Comparison of ENCODE assay signal across 8 cellular contexts in genomic region chr19:47226426-47227346, GRCh38. TPM values are rescaled to one million over a fixed set of nuclear protein-coding genes. Genes with fewer than 3 reads are reported as not detected.
DNase-seq lines count a peak whose midpoint lies in the region; ATAC-seq, FAIRE-seq and TF ChIP-seq lines count a peak whose summit lies in the region.

No MANE protein-coding gene starts in this region.

- H3K9me3 ChIP-seq in astrocyte (ENCODE audit: insufficient read depth, low read depth, low read length) (no peaks in the 10 kb centered on the region), hepatocyte (ENCODE audit: low read depth) (no peaks in the 10 kb centered on the region)

- peak overlapping the region; percentile 94 for H3K27ac Mint-ChIP-seq in astrocyte (ENCODE audit: unreplicated experiment)

- no peaks in the 10 kb centered on the region for H3K9me2 ChIP-seq in hepatocyte (replicated peaks; ENCODE audit: insufficient read depth)

- ATAC-seq in GM18907 (IDR thresholded peaks at IDR 0.05; ENCODE audit: unreplicated experiment) (peak; percentile 31), HG03354 (IDR thresholded peaks at IDR 0.05; ENCODE audit: poor library complexity, severe bottlenecking, unreplicated experiment) (peak; percentile 29)

- H3K27me3 ChIP-seq in astrocyte (ENCODE audit: insufficient read depth, low read length) (no peaks in the 10 kb centered on the region), hepatocyte (no peaks in the 10 kb centered on the region)

- peaks cover 51% of the 10 kb centered on the region for H3K79me2 ChIP-seq in astrocyte (ENCODE audit: insufficient read depth, low read length)
- H3K79me2 ChIP-seq in hepatocyte = peaks cover 41% of the 10 kb centered on the region

- WGBS in hepatocyte (ENCODE audit: low lambda C conversion rate, missing lambda C conversion rate) = 19% methylated on average over 24 of the region's 56 CpGs

- H3K4me3 ChIP-seq in astrocyte (ENCODE audit: insufficient read depth, low read depth, low read length) (peak overlapping the region; percentile 45), hepatocyte (peak overlapping the region; percentile 23)

- peak overlapping the region; percentile 91 for H3K27ac ChIP-seq in astrocyte (ENCODE audit: low read depth, low read length)
- H3K27ac ChIP-seq in hepatocyte = peak overlapping the region; percentile 99

- H3K9me3 Mint-ChIP-seq in astrocyte (ENCODE audit: unreplicated experiment) = no peaks in the 10 kb centered on the region

- H2AFZ ChIP-seq in astrocyte (ENCODE audit: low read depth, low read length) (no peak overlapping the region), hepatocyte (no peak overlapping the region)

- FAIRE-seq in astrocyte (lab: Jason Lieb, UNC) = no peak

- peaks cover 9% of the 10 kb centered on the region for H3K4me1 Mint-ChIP-seq in astrocyte (ENCODE audit: low read depth, unreplicated experiment)

- H3K4me3 Mint-ChIP-seq in astrocyte (ENCODE audit: unreplicated experiment) = peak overlapping the region; percentile 83

- H3K4me2 ChIP-seq in astrocyte (ENCODE audit: low read length) (peak overlapping the region; percentile 100), hepatocyte (peak overlapping the region; percentile 98)

- peak overlapping the region; percentile 95 for H3K9ac ChIP-seq in astrocyte (ENCODE audit: low read length)

- no peaks in the 10 kb centered on the region for H3K36me3 ChIP-seq in astrocyte (ENCODE audit: insufficient read depth, low read length)
- no peaks in the 10 kb centered on the region for H3K36me3 ChIP-seq in hepatocyte (replicated peaks; ENCODE audit: insufficient read depth, low read depth)

- H3K36me3 Mint-ChIP-seq in astrocyte (ENCODE audit: low read depth, unreplicated experiment) = peaks cover 4% of the 10 kb centered on the region

- H4K20me1 ChIP-seq in astrocyte (ENCODE audit: insufficient read depth, low read length) (peaks cover 34% of the 10 kb centered on the region), hepatocyte (ENCODE audit: insufficient read depth, poor library complexity, severe bottlenecking) (peaks cover 2% of the 10 kb centered on the region)

- TF ChIP-seq CTCF in astrocyte (IDR thresholded peaks at IDR 0.05; ENCODE audit: insufficient read depth, low read depth, low read length) = no peak
- no peak for TF ChIP-seq CTCF in hepatocyte (IDR thresholded peaks at IDR 0.05; ENCODE audit: poor library complexity)

- H3K4me1 ChIP-seq in astrocyte (ENCODE audit: insufficient read depth, low read length) = peaks cover 45% of the 10 kb centered on the region
- H3K4me1 ChIP-seq in hepatocyte (ENCODE audit: insufficient read depth) = peaks cover 28% of the 10 kb centered on the region

- DNase-seq in CD1c-positive myeloid dendritic cell (ENCODE audit: extremely low spot score) (peak; percentile 89), RPMI7951 (ENCODE audit: low read depth) (peak; percentile 88), astrocyte (ENCODE audit: low read depth) (peak; percentile 47), hepatocyte (ENCODE audit: low spot score) (peak; percentile 79), retina (peak; percentile 53), NCI-H446 treated with DMSO at 0.1 percent for 48 hours (lab: John Stamatoyannopoulos, UW) (no peak)

- no peaks in the 10 kb centered on the region for H3K27me3 Mint-ChIP-seq in astrocyte (ENCODE audit: low read depth, unreplicated experiment)

RNA-seq across cellular contexts. Expression of gene BBC3, which starts 4.3 kb away (rescaled TPM):
- 1.8 and 2.2 TPM in 2 replicates for total RNA-seq in RPMI7951 (2014; rRNA removed; shearing (Covaris generic))
- total RNA-seq in astrocyte (43.5 and 54.6 TPM in 2 replicates), hepatocyte (8.0 and 9.9 TPM in 2 replicates)
- 14.7 and 22.0 TPM in 2 replicates for polyA plus RNA-seq in hepatocyte

RNA-seq across cellular contexts. Expression of gene CCDC9, which starts 29.6 kb away (rescaled TPM):
- total RNA-seq in RPMI7951 (2014; rRNA removed; shearing (Covaris generic)) = 3.2 and 6.5 TPM in 2 replicates
- total RNA-seq in astrocyte (44.6 and 45.5 TPM in 2 replicates), hepatocyte (5.2 and 7.9 TPM in 2 replicates)
- 13.0 and 19.6 TPM in 2 replicates for polyA plus RNA-seq in hepatocyte

RNA-seq across cellular contexts. Expression of gene INAFM1, which starts 48.0 kb away (rescaled TPM):
- total RNA-seq in RPMI7951 (2014; rRNA removed; shearing (Covaris generic)) = 1.8 and 1.9 TPM in 2 replicates
- 23.6 and 25.7 TPM in 2 replicates for total RNA-seq in astrocyte
- total RNA-seq in hepatocyte = 1.7 and 1.9 TPM in 2 replicates
- polyA plus RNA-seq in hepatocyte = 11.9 and 13.8 TPM in 2 replicates
